Comparison of ENCODE assay signal across 8 cellular contexts in genomic region chr10:119270893-119271361, GRCh38.
DNase-seq lines count a peak whose midpoint lies in the region; ATAC-seq and TF ChIP-seq lines count a peak whose summit lies in the region.

No MANE protein-coding gene starts in this region.

- peak overlapping the region; percentile 80 for H3K4me3 Mint-ChIP-seq in T-helper 17 cell

- H3K36me3 ChIP-seq in body of pancreas (replicated peaks in 1 of 2; ENCODE audit: insufficient read depth in 1 of 2, low read depth in 2 of 2) (no peaks in the 10 kb centered on the region), mesodermal cell (ENCODE audit: control insufficient read depth, insufficient read depth, low read length) (no peaks in the 10 kb centered on the region), tibial nerve (no peaks in the 10 kb centered on the region)

- 16 to 20% methylated on average over 7 to 17 of the region's 17 CpGs for WGBS in body of pancreas, 2 donors
- WGBS in mesodermal cell (ENCODE audit: insufficient coverage in 2 of 2), 2 experiments: 83 to 87% methylated on average over 14 to 15 of the region's 17 CpGs
- 38 to 54% methylated on average over 17 of the region's 17 CpGs for WGBS in tibial nerve, 2 donors

- intact Hi-C loops in body of pancreas (cut with DNase I): no loop called here

- peaks cover 18% of the 10 kb centered on the region for H3K4me1 ChIP-seq in body of pancreas
- H3K4me1 ChIP-seq in mesodermal cell (ENCODE audit: control insufficient read depth, insufficient read depth, low read length, poor library complexity, severe bottlenecking): peaks cover 10% of the 10 kb centered on the region
- H3K4me1 ChIP-seq in tibial nerve: peaks cover 0 to 79% (median 40%) of the 10 kb centered on the region in 4 donors

- no peaks in the 10 kb centered on the region for H3K27me3 Mint-ChIP-seq in T-helper 17 cell

- peak overlapping the region; percentile 100 for H3K27ac Mint-ChIP-seq in T-helper 17 cell

- TF ChIP-seq CTCF in body of pancreas (IDR thresholded peaks at IDR 0.05) (no peak), tibial nerve (IDR thresholded peaks at IDR 0.05) (no peak)

- H3K9me3 ChIP-seq in T-helper 17 cell (ENCODE audit: control insufficient read depth, low read length, poor library complexity, severe bottlenecking) (no peaks in the 10 kb centered on the region), body of pancreas (no peaks in the 10 kb centered on the region), mesodermal cell (ENCODE audit: control insufficient read depth, low read length) (no peaks in the 10 kb centered on the region), tibial nerve (no peaks in the 10 kb centered on the region)

- DNase-seq in T-helper 17 cell (peak in 1 of 3 donors; percentile 42), body of pancreas (peak; percentile 61 to 73 (median 67)), tibial nerve (ENCODE audit: low spot score in 2 of 2) (peak in 1 of 2 donors; percentile 57)

- no peak overlapping the region for H3K4me3 ChIP-seq in body of pancreas
- H3K4me3 ChIP-seq in mesodermal cell (ENCODE audit: extremely low read depth, insufficient read depth, low read length, poor library complexity, severe bottlenecking): no peak overlapping the region
- no peak overlapping the region for H3K4me3 ChIP-seq in tibial nerve

- H3K4me1 Mint-ChIP-seq in T-helper 17 cell: peaks cover 32% of the 10 kb centered on the region

- peak overlapping the region in 3 of 4 donors; percentile 43 to 73 (median 69) for H3K27ac ChIP-seq in body of pancreas
- peak overlapping the region; percentile 75 for H3K27ac ChIP-seq in mesodermal cell (ENCODE audit: low read depth, low read length, severe bottlenecking)
- H3K27ac ChIP-seq in tibial nerve: peak overlapping the region in 3 of 4 donors; percentile 74 to 81 (median 76)

- H3K36me3 Mint-ChIP-seq in T-helper 17 cell (ENCODE audit: low read depth): no peaks in the 10 kb centered on the region

- peak in 1 of 2 donors; percentile 23 for TF ChIP-seq EP300 in tibial nerve (IDR thresholded peaks at IDR 0.05)

- TF ChIP-seq POLR2A in GM15510 (IDR thresholded peaks at IDR 0.05; ENCODE audit: borderline replicate concordance, extremely low read depth, insufficient read length) (peak; percentile 55), body of pancreas (IDR thresholded peaks at IDR 0.05) (no peak), tibial nerve (IDR thresholded peaks at IDR 0.05) (no peak)

- H3K27me3 ChIP-seq in body of pancreas: no peaks in the 10 kb centered on the region
- H3K27me3 ChIP-seq in tibial nerve: no peaks in the 10 kb centered on the region

- ATAC-seq in HG02852 (IDR thresholded peaks at IDR 0.05; ENCODE audit: unreplicated experiment): peak; percentile 64
- no peak for ATAC-seq in T-helper 17 cell
- ATAC-seq in body of pancreas: peak; percentile 75
- no peak for ATAC-seq in HG03039 (IDR thresholded peaks at IDR 0.05; ENCODE audit: unreplicated experiment)
- no peak for ATAC-seq in GM18870 (IDR thresholded peaks at IDR 0.05; ENCODE audit: unreplicated experiment)

Comparison
In these comparisons a context has a peak if more than half of its experiments do, and no peak if none do; other contexts are left out.
1. ATAC-seq: peak in HG02852 (single experiment) and body of pancreas (single experiment); none in T-helper 17 cell (single experiment), HG03039 (single experiment) and GM18870 (single experiment).
2. Peak in every context shown above with its lines, with median percentiles within 50 percentile points of each other: H3K27ac ChIP-seq.